Comparison of ENCODE assay signal across 17 cellular contexts in the genomic region with DNA sequence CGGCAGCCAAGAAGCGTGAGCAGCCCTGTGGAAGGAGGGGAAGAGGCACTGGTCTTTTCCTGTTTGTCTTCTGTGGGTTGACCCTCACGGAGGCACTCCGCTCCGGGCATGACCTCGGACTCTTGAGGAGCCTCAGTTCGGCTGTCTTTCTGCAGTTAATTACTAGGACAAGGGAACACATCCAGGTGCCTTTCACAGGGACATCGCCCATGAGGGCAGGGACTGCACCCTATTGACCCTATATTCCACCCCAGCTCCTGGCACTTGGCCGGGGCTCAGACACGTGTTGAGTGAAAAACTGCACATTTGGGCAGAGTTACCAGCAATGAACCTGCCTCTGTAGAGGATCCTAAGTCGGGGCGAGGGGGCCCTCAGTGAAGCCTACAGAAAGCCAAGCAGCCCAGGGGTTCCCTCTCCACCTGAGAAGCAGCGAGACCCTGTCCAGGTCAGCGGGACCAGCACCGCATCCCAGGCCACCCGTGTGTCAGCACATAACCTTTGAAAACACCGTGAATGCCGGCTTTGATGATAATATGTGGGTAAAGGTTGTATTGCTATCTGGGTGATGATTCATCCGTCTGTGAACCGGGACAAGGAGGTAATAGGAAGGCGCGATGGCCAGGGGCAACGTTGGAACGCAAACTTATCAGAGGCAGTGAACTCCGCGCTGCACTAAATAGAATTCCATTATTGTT.
DNase-seq lines count a peak whose midpoint lies in the region; ATAC-seq and TF ChIP-seq lines count a peak whose summit lies in the region.
"Had no signal": no experiment of that assay in that cellular context is flagged by ENCODE, and none has a peak within 500 bp of the region (broad histone marks: within the 10 kb centered on the region; RNA-seq: fewer than 3 reads in every experiment).

No MANE protein-coding gene starts in this region.

- no peak overlapping the region for H3K18ac ChIP-seq in neuronal stem cell (ENCODE audit: low read length)

- H3K36me3 Mint-ChIP-seq in Caco-2 (ENCODE audit: insufficient read depth, unreplicated experiment) (peaks cover 6% of the 10 kb centered on the region), glutamatergic neuron (ENCODE audit: unreplicated experiment) (no peaks in the 10 kb centered on the region)
- H3K36me3 Mint-ChIP-seq: CD8-positive, alpha-beta T cell; IgD-negative memory B cell had no signal

- no peak overlapping the region for H2AFZ ChIP-seq in neuronal stem cell (ENCODE audit: low read length)

- H3K4me3 ChIP-seq in Caco-2 (ENCODE audit: low read depth, low read length) (no peak overlapping the region), neuronal stem cell (ENCODE audit: low read length in 2 of 2) (peak overlapping the region in 1 of 2 donors; percentile 21)
- H3K4me3 ChIP-seq: BLaER1 had no signal

- H2BK120ac ChIP-seq in neuronal stem cell (ENCODE audit: low read depth, low read length): no peak overlapping the region

- no peak overlapping the region for H3K4me2 ChIP-seq in neuronal stem cell (ENCODE audit: insufficient read depth, low read length, poor library complexity, severe bottlenecking)
- H3K4me2 ChIP-seq: BLaER1 had no signal

- CTCF ChIA-PET in Caco-2 (lab: Charles Lee): interaction anchor here (0.6 to 1.6 kb wide), 2 partner anchors 28 to 68 kb away, joined by 3 to 6 read pairs; no protein-coding TSS in a partner anchor

- H3K14ac ChIP-seq in neuronal stem cell (ENCODE audit: low read length): no peak overlapping the region

- peaks cover 22% of the 10 kb centered on the region for H3K4me1 Mint-ChIP-seq in Caco-2 (ENCODE audit: low read depth, unreplicated experiment)
- H3K4me1 Mint-ChIP-seq in glutamatergic neuron (ENCODE audit: low read depth, unreplicated experiment): no peaks in the 10 kb centered on the region
- H3K4me1 Mint-ChIP-seq: IgD-negative memory B cell had no signal

- H3K27me3 ChIP-seq in Caco-2 (replicated peaks; ENCODE audit: control insufficient read depth, insufficient read depth, low read length): no peaks in the 10 kb centered on the region
- peaks cover 0 to 48% (median 0%) of the 10 kb centered on the region in 3 experiments for H3K27me3 ChIP-seq in neuronal stem cell (ENCODE audit: control insufficient read depth in 3 of 3, insufficient read depth in 3 of 3, low read depth in 1 of 3, low read length in 3 of 3)
- H3K27me3 ChIP-seq: BLaER1 had no signal

- no CpG with 5 or more reads among the region's 26 CpGs for WGBS in neuronal stem cell (ENCODE audit: extremely low coverage in 2 of 2, insufficient read length in 2 of 2, insufficient replicate concordance in 1 of 2), 2 donors

- H3K9me3 ChIP-seq in Caco-2: no peaks in the 10 kb centered on the region
- no peaks in the 10 kb centered on the region for H3K9me3 ChIP-seq in neuronal stem cell (replicated peaks in 1 of 2; ENCODE audit: control insufficient read depth in 2 of 2, insufficient read depth in 1 of 2, low read depth in 1 of 2, low read length in 2 of 2)
- H3K9me3 ChIP-seq: BLaER1 had no signal

- H3K4me1 ChIP-seq in Caco-2: peaks cover 44% of the 10 kb centered on the region
- no peaks in the 10 kb centered on the region for H3K4me1 ChIP-seq in neuronal stem cell (ENCODE audit: control insufficient read depth in 2 of 2, insufficient read depth in 1 of 2, low read depth in 1 of 2, low read length in 2 of 2)

- intact Hi-C loops in Caco-2 (cut with micrococcal nuclease; ENCODE audit: unreplicated experiment): loop anchor here (1.0 kb wide), 1 partner anchor 27 kb away; no protein-coding TSS in a partner anchor

- H2BK12ac ChIP-seq in neuronal stem cell (ENCODE audit: low read length): no peak overlapping the region

- H4K91ac ChIP-seq in neuronal stem cell (ENCODE audit: low read depth, low read length, poor library complexity): no peak overlapping the region

- H3K9me3 Mint-ChIP-seq in Caco-2 (ENCODE audit: unreplicated experiment): no peaks in the 10 kb centered on the region
- peaks cover 2% of the 10 kb centered on the region for H3K9me3 Mint-ChIP-seq in glutamatergic neuron (ENCODE audit: unreplicated experiment)
- H3K9me3 Mint-ChIP-seq: CD8-positive, alpha-beta T cell; HFFc6; IgD-negative memory B cell had no signal

- H3K27ac Mint-ChIP-seq in Caco-2 (ENCODE audit: unreplicated experiment) (peak overlapping the region; percentile 33), glutamatergic neuron (ENCODE audit: unreplicated experiment) (no peak overlapping the region)
- H3K27ac Mint-ChIP-seq: CD8-positive, alpha-beta T cell; HFFc6; IgD-negative memory B cell had no signal

- no peak overlapping the region for H2BK15ac ChIP-seq in neuronal stem cell (ENCODE audit: low read length)

- H3K79me1 ChIP-seq in neuronal stem cell (ENCODE audit: low read depth, low read length): peaks cover 2% of the 10 kb centered on the region

- DNase-seq in Caco-2: peak; percentile 74 to 86
- DNase-seq in HT-29 (ENCODE audit: low spot score): peak; percentile 49
- DNase-seq in SW480 (ENCODE audit: low spot score): peak; percentile 88
- DNase-seq in neuronal stem cell (ENCODE audit: low spot score): no peak
- DNase-seq in NCI-H146 (lab: John Stamatoyannopoulos, UW): no peak
- no peak for DNase-seq in glutamatergic neuron
- DNase-seq: HFFc6, Karpas-422, NCI-H1417 treated with DMSO at 0.1 percent for 48 hours, NCI-H1930, NCI-H226, NCI-H524 had no signal

- H2BK5ac ChIP-seq in neuronal stem cell (ENCODE audit: low read length): no peak overlapping the region

- TF ChIP-seq CTCF in Caco-2 (IDR thresholded peaks at IDR 0.05; ENCODE audit: insufficient read depth in 1 of 2, low read depth in 1 of 2, low read length in 1 of 2, severe bottlenecking in 1 of 2, unreplicated experiment in 1 of 2) (no peak), glutamatergic neuron (IDR thresholded peaks at IDR 0.05; ENCODE audit: partially characterized antibody, unreplicated experiment) (no peak)

- H3K4ac ChIP-seq in neuronal stem cell (ENCODE audit: low read length): no peak overlapping the region

- H2AK5ac ChIP-seq in neuronal stem cell (ENCODE audit: low read depth, low read length): no peak overlapping the region

- H3K27ac ChIP-seq in neuronal stem cell (replicated peaks; ENCODE audit: low read length): no peak overlapping the region
- H3K27ac ChIP-seq: BLaER1 had no signal

- BruUV-seq in Caco-2 (replicated peaks; lab: Mats Ljungman, UMichigan): TSS peak; percentile 41

- POLR2A ChIA-PET in Caco-2 (lab: Charles Lee): interaction anchor here (0.9 kb wide), 1 partner anchor 20 kb away, joined by 5 read pairs; no protein-coding TSS in a partner anchor

- no peak for ATAC-seq in GM18498 (IDR thresholded peaks at IDR 0.05; ENCODE audit: unreplicated experiment)
- ATAC-seq: CD8-positive, alpha-beta T cell; Panc1 had no signal

- H3K27me3 Mint-ChIP-seq in Caco-2 (ENCODE audit: insufficient read depth, unreplicated experiment) (no peaks in the 10 kb centered on the region), glutamatergic neuron (ENCODE audit: unreplicated experiment) (peaks cover 6% of the 10 kb centered on the region)

- H3K23ac ChIP-seq in neuronal stem cell (ENCODE audit: low read depth, low read length, poor library complexity): peak overlapping the region; percentile 16

- H3K9ac ChIP-seq in neuronal stem cell (ENCODE audit: low read depth, low read length, poor library complexity): no peak overlapping the region
- H3K9ac ChIP-seq: BLaER1 had no signal

- H3K36me3 ChIP-seq in Caco-2 (ENCODE audit: control insufficient read depth, insufficient read depth, low read length) (no peaks in the 10 kb centered on the region), neuronal stem cell (replicated peaks in 1 of 2; ENCODE audit: control insufficient read depth in 2 of 2, insufficient read depth in 2 of 2, low read length in 2 of 2) (no peaks in the 10 kb centered on the region)
- H3K36me3 ChIP-seq: BLaER1 had no signal

- H3K4me3 Mint-ChIP-seq in Caco-2 (ENCODE audit: unreplicated experiment): peak overlapping the region; percentile 59
- no peak overlapping the region for H3K4me3 Mint-ChIP-seq in glutamatergic neuron (ENCODE audit: unreplicated experiment)
- H3K4me3 Mint-ChIP-seq: CD8-positive, alpha-beta T cell; HFFc6; IgD-negative memory B cell had no signal

- no peak overlapping the region for H4K8ac ChIP-seq in neuronal stem cell (ENCODE audit: low read depth, low read length)

Comparison
In these comparisons a context has a peak if more than half of its experiments do, and no peak if none do; other contexts are left out.
1. DNase-seq: peak in Caco-2 (2 of 2), HT-29 (single experiment) and SW480 (single experiment); none in neuronal stem cell (single experiment), NCI-H146 (single experiment) and glutamatergic neuron (single experiment).